ENCODE assay signal across 8 cellular contexts in genomic region chr2:27583390-27583915, GRCh38. TPM values are rescaled to one million over a fixed set of nuclear protein-coding genes. Genes with fewer than 3 reads are reported as not detected.
DNase-seq lines count a peak whose midpoint lies in the region; ATAC-seq, FAIRE-seq and TF ChIP-seq lines count a peak whose summit lies in the region.

No MANE protein-coding gene starts in this region.

- ATAC-seq in HG02588 (IDR thresholded peaks at IDR 0.05; ENCODE audit: unreplicated experiment) = peak; percentile 6

- H3K9me3 ChIP-seq in BLaER1 = peaks cover 48% of the 10 kb centered on the region
- H3K9me3 ChIP-seq in keratinocyte (ENCODE audit: control insufficient read depth, low read depth, low read length) = peaks cover 3% of the 10 kb centered on the region
- peaks cover 6% of the 10 kb centered on the region for H3K9me3 ChIP-seq in suprapubic skin

- H3K36me3 ChIP-seq in BLaER1 (peaks cover 28% of the 10 kb centered on the region), keratinocyte (ENCODE audit: control insufficient read depth in 2 of 2, extremely low read depth in 1 of 2, insufficient read depth in 2 of 2, low read length in 2 of 2) (no peaks in the 10 kb centered on the region), suprapubic skin (no peaks in the 10 kb centered on the region)

- TF ChIP-seq CTCF in keratinocyte (optimal IDR thresholded peaks at IDR 0.05 in 1 of 3, IDR thresholded peaks at IDR 0.05 in 1 of 3, conservative IDR thresholded peaks at IDR 0.05 in 1 of 3; ENCODE audit: extremely low read depth in 1 of 3, insufficient read depth in 2 of 3, low read length in 3 of 3) = no peak
- TF ChIP-seq CTCF in suprapubic skin (IDR thresholded peaks at IDR 0.05) = no peak

- peak overlapping the region; percentile 92 for H3K9ac ChIP-seq in BLaER1
- peak overlapping the region; percentile 83 for H3K9ac ChIP-seq in keratinocyte (ENCODE audit: control insufficient read depth, extremely low read depth, insufficient read depth, low read length)

- peak overlapping the region; percentile 92 for H2AFZ ChIP-seq in keratinocyte (ENCODE audit: control insufficient read depth, low read length)

- H3K27me3 Mint-ChIP-seq in activated naive CD8-positive, alpha-beta T cell = no peaks in the 10 kb centered on the region

- whole genome bisulfite sequencing in suprapubic skin = 8% methylated on average over 12 of the region's 12 CpGs

- peaks cover 49% of the 10 kb centered on the region for H3K4me1 Mint-ChIP-seq in activated naive CD8-positive, alpha-beta T cell (ENCODE audit: low read depth)

- H3K4me1 ChIP-seq in BLaER1 (peaks cover 37% of the 10 kb centered on the region), keratinocyte (ENCODE audit: control insufficient read depth, extremely low read depth, insufficient read depth, low read length) (peaks cover 28% of the 10 kb centered on the region), suprapubic skin (peaks cover 26% of the 10 kb centered on the region)

- H3K4me2 ChIP-seq in BLaER1 (peak overlapping the region; percentile 98), keratinocyte (ENCODE audit: control insufficient read depth, extremely low read depth, insufficient read depth, low read depth, low read length) (peak overlapping the region; percentile 93)

- no peaks in the 10 kb centered on the region for H3K9me3 Mint-ChIP-seq in activated naive CD8-positive, alpha-beta T cell (ENCODE audit: low read depth)

- H3K27ac ChIP-seq in BLaER1 (peak overlapping the region; percentile 89), keratinocyte (ENCODE audit: control insufficient read depth, insufficient read depth, low read length) (peak overlapping the region; percentile 60), suprapubic skin (peak overlapping the region; percentile 5)

- DNase-seq in keratinocyte (ENCODE audit: low read depth, low spot score) = no peak
- no peak for DNase-seq in suprapubic skin (ENCODE audit: low spot score in 2 of 2)
- no peak for DNase-seq in NCI-H1436 (lab: John Stamatoyannopoulos, UW)
- DNase-seq in SIG-M5 (lab: John Stamatoyannopoulos, UW) = no peak
- no peak for DNase-seq in effector CD8-positive, alpha-beta T cell (lab: John Stamatoyannopoulos, UW)

- H3K36me3 Mint-ChIP-seq in activated naive CD8-positive, alpha-beta T cell = peaks cover 18% of the 10 kb centered on the region

- peak overlapping the region; percentile 94 for H3K27ac Mint-ChIP-seq in activated naive CD8-positive, alpha-beta T cell

- FAIRE-seq in keratinocyte (lab: Jason Lieb, UNC) = no peak

- no peaks in the 10 kb centered on the region for H3K27me3 ChIP-seq in BLaER1
- no peaks in the 10 kb centered on the region for H3K27me3 ChIP-seq in keratinocyte (ENCODE audit: control insufficient read depth, extremely low read depth, insufficient read depth, low read length)
- H3K27me3 ChIP-seq in suprapubic skin = no peaks in the 10 kb centered on the region

- dilution Hi-C loops in keratinocyte (cut with MboI; ENCODE audit: extremely low pct_ligation_motif_present, low sequenced_read_pairs) = no loop called here

- no peak for TF ChIP-seq POLR2A in suprapubic skin (IDR thresholded peaks at IDR 0.05)

- H3K79me2 ChIP-seq in keratinocyte (ENCODE audit: control insufficient read depth, insufficient read depth, low read length) = peaks cover 52% of the 10 kb centered on the region

- H3K4me3 ChIP-seq in BLaER1 = peak overlapping the region; percentile 83
- H3K4me3 ChIP-seq in keratinocyte (ENCODE audit: control insufficient read depth in 2 of 3, extremely low read depth in 1 of 3, insufficient read depth in 2 of 3, low read depth in 1 of 3, low read length in 3 of 3) = peak overlapping the region; percentile 53 to 88 (median 76)
- peak overlapping the region; percentile 60 for H3K4me3 ChIP-seq in suprapubic skin

- H4K20me1 ChIP-seq in BLaER1 (peaks cover 30% of the 10 kb centered on the region; the same call in 1 of the 2 replicates), keratinocyte (ENCODE audit: control insufficient read depth, extremely low read depth, insufficient read depth, low read length) (no peaks in the 10 kb centered on the region)

- no peak for TF ChIP-seq EP300 in suprapubic skin (IDR thresholded peaks at IDR 0.05)

- H3K9me1 ChIP-seq in keratinocyte (ENCODE audit: control insufficient read depth, extremely low read depth, insufficient read depth, low read length) = no peaks in the 10 kb centered on the region

- peak overlapping the region; percentile 99 for H3K4me3 Mint-ChIP-seq in activated naive CD8-positive, alpha-beta T cell

RNA-seq across cellular contexts. Expression of gene ZNF512, which starts 0.6 kb away (rescaled TPM):
- polyA plus RNA-seq in keratinocyte = 10.3 to 16.6 TPM (median 11.0 TPM) in 3 replicates
- 4.8 TPM for polyA plus RNA-seq in keratinocyte (2011; ENCODE audit: low read depth)
- polyA plus RNA-seq in keratinocyte (2011; cell fraction: cytosol; rRNA removed) = 8.1 and 13.5 TPM in 2 replicates
- polyA plus RNA-seq in keratinocyte (2011; cell fraction: nucleus; rRNA removed) = 28.6 and 35.9 TPM in 2 replicates
- polyA plus RNA-seq in keratinocyte (2012; ENCODE audit: low replicate concordance) = 4.1 and 10.1 TPM in 2 replicates
- polyA minus RNA-seq in keratinocyte = 2.2 to 22.2 TPM (median 8.0 TPM) in 3 replicates
- 7.5 TPM for polyA minus RNA-seq in keratinocyte (2011; cell fraction: cytosol; rRNA and poly(A)+ RNA removed)
- 5.6 and 9.5 TPM in 2 replicates for polyA minus RNA-seq in keratinocyte (2011; cell fraction: nucleus; rRNA and poly(A)+ RNA removed)
- 10 to 100 TPM in 3 of 4 donors, 1 to 10 TPM in 1; 8.1 to 23.5 (median 20.6) TPM for total RNA-seq in suprapubic skin

RNA-seq across cellular contexts. Expression of gene CCDC121, which starts 45.4 kb away (rescaled TPM):
- 0.86 to 1.1 TPM (median 1.1 TPM) in 3 replicates for polyA plus RNA-seq in keratinocyte
- polyA plus RNA-seq in keratinocyte (2011; ENCODE audit: low read depth) = 0.70 TPM
- polyA plus RNA-seq in keratinocyte (2011; cell fraction: cytosol; rRNA removed) = 0.40 and 0.89 TPM in 2 replicates
- polyA plus RNA-seq in keratinocyte (2011; cell fraction: nucleus; rRNA removed) = 2.1 TPM in 2 replicates
- polyA plus RNA-seq in keratinocyte (2012; ENCODE audit: low replicate concordance) = 0.83 and 1.00 TPM in 2 replicates
- polyA minus RNA-seq in keratinocyte = 0.66 to 1.0 TPM (median 0.69 TPM) in 3 replicates
- polyA minus RNA-seq in keratinocyte (2011; cell fraction: cytosol; rRNA and poly(A)+ RNA removed) = not detected
- polyA minus RNA-seq in keratinocyte (2011; cell fraction: nucleus; rRNA and poly(A)+ RNA removed) = 4.0 and 5.7 TPM in 2 replicates
- 1 to 10 TPM; 1.2 to 3.9 (median 3.0) TPM for total RNA-seq in suprapubic skin

RNA-seq across cellular contexts. Expression of gene GPN1, which starts 45.4 kb away (rescaled TPM):
- polyA plus RNA-seq in keratinocyte = 77.8 to 103 TPM (median 85.7 TPM) in 3 replicates
- polyA plus RNA-seq in keratinocyte (2011; ENCODE audit: low read depth) = 56.9 TPM
- polyA plus RNA-seq in keratinocyte (2011; cell fraction: cytosol; rRNA removed) = 60.5 and 106 TPM in 2 replicates
- 60.4 and 65.4 TPM in 2 replicates for polyA plus RNA-seq in keratinocyte (2011; cell fraction: nucleus; rRNA removed)
- 37.4 and 68.4 TPM in 2 replicates for polyA plus RNA-seq in keratinocyte (2012; ENCODE audit: low replicate concordance)
- 42.3 to 76.8 TPM (median 65.0 TPM) in 3 replicates for polyA minus RNA-seq in keratinocyte
- polyA minus RNA-seq in keratinocyte (2011; cell fraction: cytosol; rRNA and poly(A)+ RNA removed) = 58.7 TPM
- polyA minus RNA-seq in keratinocyte (2011; cell fraction: nucleus; rRNA and poly(A)+ RNA removed) = 47.4 and 91.5 TPM in 2 replicates
- 10 to 100 TPM; 21.0 to 30.5 (median 24.2) TPM for total RNA-seq in suprapubic skin

Comparison
In these comparisons a context has a peak if more than half of its experiments do, and no peak if none do; other contexts are left out.
1. H3K27ac ChIP-seq: peak in every context shown above with its lines; median percentile 89 in BLaER1; 60 in keratinocyte; 5 in suprapubic skin.